2 cellular contexts compared by ENCODE assay signal in the genomic region with DNA sequence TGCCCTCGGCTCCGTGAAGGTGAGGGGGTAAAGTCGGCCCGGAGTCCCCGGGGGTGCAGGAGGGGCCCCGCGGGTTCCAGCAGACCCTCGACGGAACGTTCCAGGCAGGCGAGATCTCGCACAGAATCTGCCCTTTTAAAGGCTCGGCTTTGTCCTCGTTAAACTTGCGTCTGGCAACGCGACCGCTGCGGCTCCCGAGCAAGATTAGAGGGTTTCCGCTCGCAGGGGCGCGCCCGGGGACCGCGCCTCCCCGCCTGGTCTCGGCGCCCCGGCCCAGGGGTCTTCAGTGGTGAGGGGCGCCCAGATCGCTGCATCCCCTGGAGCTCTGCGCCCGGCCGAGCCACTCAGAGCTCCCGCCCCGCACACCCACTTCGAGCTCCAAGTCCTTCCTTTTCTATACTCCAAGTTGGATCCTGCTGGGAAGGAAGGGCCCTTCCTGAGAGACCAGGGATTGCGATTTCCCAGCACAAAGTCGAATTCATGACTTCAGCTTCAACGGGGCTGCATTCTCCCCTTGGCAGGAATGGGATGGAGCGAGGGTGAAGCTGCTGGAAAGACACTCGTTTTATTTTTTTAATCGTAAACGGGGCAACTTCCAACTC.
A peak's percentile ranks its signal among the peaks of the same experiment; 100 is the strongest.
TF ChIP-seq lines count a peak whose summit lies in the region.

No MANE protein-coding gene starts in this region.

TF ChIP-seq in SK-N-SH treated with all-trans-retinoic acid at 6 μM for 48 hours, 23 proteins besides CTCF, POLR2A, EP300 and RAD21:
- no peak for TF ChIP-seq GLIS3 (CRISPR knock-in tag; IDR thresholded peaks at IDR 0.05)
- no peak for TF ChIP-seq ZC3H10 (CRISPR knock-in tag; IDR thresholded peaks at IDR 0.05)
- TF ChIP-seq ZNF70 (CRISPR knock-in tag; IDR thresholded peaks at IDR 0.05): no peak
- TF ChIP-seq, protein P1, sequence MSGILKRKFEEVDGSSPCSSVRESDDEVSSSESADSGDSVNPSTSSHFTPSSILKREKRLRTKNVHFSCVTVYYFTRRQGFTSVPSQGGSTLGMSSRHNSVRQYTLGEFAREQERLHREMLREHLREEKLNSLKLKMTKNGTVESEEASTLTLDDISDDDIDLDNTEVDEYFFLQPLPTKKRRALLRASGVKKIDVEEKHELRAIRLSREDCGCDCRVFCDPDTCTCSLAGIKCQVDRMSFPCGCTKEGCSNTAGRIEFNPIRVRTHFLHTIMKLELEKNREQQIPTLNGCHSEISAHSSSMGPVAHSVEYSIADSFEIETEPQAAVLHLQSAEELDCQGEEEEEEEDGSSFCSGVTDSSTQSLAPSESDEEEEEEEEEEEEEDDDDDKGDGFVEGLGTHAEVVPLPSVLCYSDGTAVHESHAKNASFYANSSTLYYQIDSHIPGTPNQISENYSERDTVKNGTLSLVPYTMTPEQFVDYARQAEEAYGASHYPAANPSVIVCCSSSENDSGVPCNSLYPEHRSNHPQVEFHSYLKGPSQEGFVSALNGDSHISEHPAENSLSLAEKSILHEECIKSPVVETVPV (CRISPR knock-in tag; IDR thresholded peaks at IDR 0.05): no peak
- no peak for TF ChIP-seq ARNTL (CRISPR knock-in tag; IDR thresholded peaks at IDR 0.05; ENCODE audit: borderline replicate concordance, low read depth)
- TF ChIP-seq ZNF565 (CRISPR knock-in tag; conservative IDR thresholded peaks at IDR 0.05; ENCODE audit: low read depth): no peak

TF ChIP-seq in endothelial cell of umbilical vein, 7 proteins besides CTCF, POLR2A, EP300 and RAD21:
- TF ChIP-seq POLR2AphosphoS5 (IDR thresholded peaks at IDR 0.05; ENCODE audit: insufficient read depth, low read depth, low read length): no peak
- peak; percentile 54 for TF ChIP-seq EZH2 (IDR thresholded peaks at IDR 0.05; ENCODE audit: borderline replicate concordance, low read depth, low read length, severe bottlenecking)
TF ChIP-seq in endothelial cell of umbilical vein: peak in this region for 1.
